Comparison of ENCODE assay signal across 8 cellular contexts in genomic region chr1:67683736-67684525, GRCh38. TPM values are rescaled to one million over a fixed set of nuclear protein-coding genes. Genes with fewer than 3 reads are reported as not detected.
DNase-seq lines count a peak whose midpoint lies in the region; ATAC-seq, FAIRE-seq and TF ChIP-seq lines count a peak whose summit lies in the region.

No MANE protein-coding gene starts in this region.

- H3K36me3 ChIP-seq in K562 (ENCODE audit: control insufficient read depth, insufficient read depth, low read length), result peaks cover 28% of the 10 kb centered on the region

- H2AFZ ChIP-seq in K562 (ENCODE audit: low read depth, low read length), result peak overlapping the region; percentile 82

- no peaks in the 10 kb centered on the region for H3K9me1 ChIP-seq in K562 (ENCODE audit: control insufficient read depth, insufficient read depth, low read length)

- H3K4me1 Mint-ChIP-seq in mesothelial cell of epicardium, result peaks cover 43% of the 10 kb centered on the region
- H3K4me1 Mint-ChIP-seq in stimulated activated naive CD8-positive, alpha-beta T cell treated with anti-CD3 and anti-CD28 coated beads, Interleukin-15, amount 100 ng/mL, for 72 hours, result peaks cover 44% of the 10 kb centered on the region

- TF ChIP-seq CTCF in K562 (IDR thresholded peaks at IDR 0.05 in 2 of 3, conservative IDR thresholded peaks at IDR 0.05 in 1 of 3; ENCODE audit: insufficient read depth in 2 of 3, low read depth in 1 of 3, low read length in 3 of 3), result no peak
- TF ChIP-seq CTCF in mesothelial cell of epicardium (IDR thresholded peaks at IDR 0.05; ENCODE audit: unreplicated experiment), result no peak

- in situ Hi-C loops in G401 (cut with HindIII; ENCODE audit: low sequenced_read_pairs) (no loop called here), K562 (cut with MboI) (no loop called here)

- peak; percentile 45; the same call in 1 of the 2 replicates for TF ChIP-seq POLR2A in K562 (conservative IDR thresholded peaks at IDR 0.05)

- CTCF ChIA-PET in K562 (lab: Yijun Ruan, JAX; ENCODE audit: low intra/inter-chr PET ratio), result no interaction called here

- H3K9ac ChIP-seq in K562 (ENCODE audit: insufficient read depth in 1 of 2, low read depth in 2 of 2, low read length in 2 of 2), result peak overlapping the region; percentile 79 to 90; a peak in 3 of 4 replicates

- H3K4me3 ChIP-seq in K562, result peak overlapping the region; percentile 93

- no TSS peak for BruUV-seq in K562 (replicated peaks; lab: Mats Ljungman, UMichigan)

- H3K27ac Mint-ChIP-seq in mesothelial cell of epicardium, result peak overlapping the region; percentile 97
- peak overlapping the region; percentile 89 to 98 for H3K27ac Mint-ChIP-seq in stimulated activated naive CD8-positive, alpha-beta T cell treated with anti-CD3 and anti-CD28 coated beads, Interleukin-15, amount 100 ng/mL, for 72 hours

- no peaks in the 10 kb centered on the region for H3K27me3 Mint-ChIP-seq in mesothelial cell of epicardium (ENCODE audit: low read depth)
- no peaks in the 10 kb centered on the region for H3K27me3 Mint-ChIP-seq in stimulated activated naive CD8-positive, alpha-beta T cell treated with anti-CD3 and anti-CD28 coated beads, Interleukin-15, amount 100 ng/mL, for 72 hours

- ATAC-seq in K562 (no peak), HG02885 (IDR thresholded peaks at IDR 0.05; ENCODE audit: poor library complexity, unreplicated experiment) (no peak)
- ATAC-seq in stimulated activated naive CD8-positive, alpha-beta T cell treated with anti-CD3 and anti-CD28 coated beads, Interleukin-15, amount 100 ng/mL, for 72 hours, result peak; percentile 15

- H3K4me1 ChIP-seq in K562 (replicated peaks in 1 of 2; ENCODE audit: control insufficient read depth in 2 of 2, insufficient read depth in 2 of 2, low read length in 2 of 2), result peaks cover 18 to 23% of the 10 kb centered on the region in 2 experiments; a peak in 4 of 5 replicates

- POLR2A ChIA-PET in K562 (lab: Yijun Ruan, JAX), result interaction anchor here (0.8 to 6.3 kb wide), 22 partner anchors 8 to 184 kb away, joined by 3 to 62 read pairs (median 5); no protein-coding TSS in a partner anchor

- no peaks in the 10 kb centered on the region for H3K27me3 ChIP-seq in K562 (ENCODE audit: control insufficient read depth in 2 of 2, insufficient read depth in 2 of 2, low read length in 2 of 2)

- peaks cover 9% of the 10 kb centered on the region for H3K36me3 Mint-ChIP-seq in mesothelial cell of epicardium

- 0 out of 2 replicates have a peak, but pooled peaks cover 3% of the 10 kb centered on the region for H4K20me1 ChIP-seq in K562 (replicated peaks; ENCODE audit: control insufficient read depth, insufficient read depth, low read length)

- peak overlapping the region; percentile 86 for H3K4me2 ChIP-seq in K562 (ENCODE audit: insufficient read depth, low read length)

- no peaks in the 10 kb centered on the region for H3K9me3 Mint-ChIP-seq in mesothelial cell of epicardium
- H3K9me3 Mint-ChIP-seq in stimulated activated naive CD8-positive, alpha-beta T cell treated with anti-CD3 and anti-CD28 coated beads, Interleukin-15, amount 100 ng/mL, for 72 hours, result no peaks in the 10 kb centered on the region

- intact Hi-C loops in K562 (cut with micrococcal nuclease), result loop anchor here (2.0 to 10.0 kb wide), 2 partner anchors 37 to 249 kb away; partner anchors contain the start of gene SERBP1

- H3K27ac ChIP-seq in K562 (ENCODE audit: extremely low read depth, low read depth, low read length), result peak overlapping the region; percentile 87

- WGBS in K562 (ENCODE audit: insufficient coverage, low coverage, missing lambda C conversion rate), result 2% methylated on average over 8 of the region's 8 CpGs

- DNase-seq in G401 (ENCODE audit: low spot score) (peak; percentile 26), RKO (ENCODE audit: low spot score) (peak; percentile 96), K562 (ENCODE audit: extremely low read depth in 1 of 4, low spot score in 3 of 4) (peak in 3 of 4 experiments; percentile 21 to 56 (median 25)), mesothelial cell of epicardium (ENCODE audit: low spot score in 2 of 2, unreplicated experiment in 2 of 2) (no peak), HuH-7.5 (ENCODE audit: low spot score) (no peak), iPS-NIHi11 (ENCODE audit: low spot score) (no peak)
- peak; percentile 31 to 55 for DNase-seq in stimulated activated naive CD8-positive, alpha-beta T cell treated with anti-CD3 and anti-CD28 coated beads, Interleukin-15, amount 100 ng/mL, for 72 hours

- no peaks in the 10 kb centered on the region for H3K9me3 ChIP-seq in K562 (replicated peaks; ENCODE audit: control insufficient read depth, insufficient read depth, low read depth, low read length)

- FAIRE-seq in K562 (lab: Jason Lieb, UNC), result peak; percentile 82

- peak; percentile 35; the same call in 1 of the 2 replicates for TF ChIP-seq EP300 in K562 (IDR thresholded peaks at IDR 0.05; ENCODE audit: low read length)

- TF ChIP-seq RAD21 in K562 (CRISPR knock-in tag; conservative IDR thresholded peaks at IDR 0.05 in 1 of 2, IDR thresholded peaks at IDR 0.05 in 1 of 2), result 0 out of 4 replicates have a peak, but pooled peaks of 1 of the 2 experiments have one; percentile 6

- H3K4me3 Mint-ChIP-seq in mesothelial cell of epicardium, result peak overlapping the region; percentile 94
- H3K4me3 Mint-ChIP-seq in stimulated activated naive CD8-positive, alpha-beta T cell treated with anti-CD3 and anti-CD28 coated beads, Interleukin-15, amount 100 ng/mL, for 72 hours, result peak overlapping the region; percentile 90 to 95

- H3K79me2 ChIP-seq in K562 (ENCODE audit: control insufficient read depth, insufficient read depth, low read length), result peaks cover 45% of the 10 kb centered on the region

TF ChIP-seq in K562, 482 proteins besides CTCF, POLR2A, EP300 and RAD21 (continues in another document):
- TF ChIP-seq HNRNPUL1 (IDR thresholded peaks at IDR 0.05; ENCODE audit: low read length), result no peak
- TF ChIP-seq CTBP1 (IDR thresholded peaks at IDR 0.05; ENCODE audit: borderline replicate concordance), result peak; percentile 20; the same call in 1 of the 2 replicates
- peak; percentile 63 for TF ChIP-seq MEIS2 (IDR thresholded peaks at IDR 0.05; ENCODE audit: partially characterized antibody)
- no peak for TF ChIP-seq KHSRP (IDR thresholded peaks at IDR 0.05)
- 0 out of 2 replicates have a peak, but pooled peaks have one; percentile 73 for TF ChIP-seq NFRKB (IDR thresholded peaks at IDR 0.05; ENCODE audit: low read depth)
- peak; percentile 73 for TF ChIP-seq ATF3 (IDR thresholded peaks at IDR 0.05)
- 0 out of 2 replicates have a peak, but pooled peaks have one; percentile 26 for TF ChIP-seq ATF3 (CRISPR knock-in tag; conservative IDR thresholded peaks at IDR 0.05)
- no peak for TF ChIP-seq GATAD2B (IDR thresholded peaks at IDR 0.05; ENCODE audit: borderline replicate concordance)
- TF ChIP-seq NFIC (IDR thresholded peaks at IDR 0.05), result 0 out of 2 replicates have a peak, but pooled peaks have one; percentile 2

RNA-seq across cellular contexts. Expression of gene GADD45A, which starts 1.1 kb away (rescaled TPM):
- total RNA-seq in G401 (2014; rRNA removed; shearing (Covaris generic)), result 4.6 and 5.5 TPM in 2 replicates
- total RNA-seq in K562 (2011; cell fraction: chromatin; rRNA removed; ENCODE audit: low replicate concordance), result 90.8 and 102 TPM in 2 replicates
- 107 and 116 TPM in 2 replicates for total RNA-seq in K562 (2011; cell fraction: nucleolus; rRNA removed)
- 70.0 and 72.2 TPM in 2 replicates for total RNA-seq in K562 (2011; cell fraction: nucleoplasm; rRNA removed)
- total RNA-seq in K562 (2014; rRNA removed), result 124 and 128 TPM in 2 replicates
- 47.2 and 53.9 TPM in 2 replicates for total RNA-seq in K562 (2014; rRNA removed; fragmentation: Illumina TruSeq; extraction: Trizol)
- 35.6 and 36.3 TPM in 2 replicates for total RNA-seq in K562 (2015; rRNA removed; fragmentation: Illumina TruSeq; extraction: Trizol)
- total RNA-seq in K562 (2021), result 131 and 156 TPM in 2 replicates
- 62.1 and 67.7 TPM in 2 replicates for polyA plus RNA-seq in K562 (2011; rRNA removed)
- polyA plus RNA-seq in K562 (2011; cell fraction: cytosol; rRNA removed), result 70.5 and 81.1 TPM in 2 replicates
- 121 and 179 TPM in 2 replicates for polyA plus RNA-seq in K562 (2011; cell fraction: nucleus; rRNA removed)
- polyA plus RNA-seq in K562 (2012), result 105 and 115 TPM in 2 replicates
- 70.7 and 71.9 TPM in 2 replicates for polyA plus RNA-seq in K562 (2014; fragmentation: Illumina TruSeq; extraction: Trizol)
- polyA plus RNA-seq in K562 (2014; fragmentation: Nextera tagmentation; extraction: Ambion mirVana), result 10 to 100 TPM; 21.3 to 22.4 TPM
- 118 and 142 TPM in 2 replicates for polyA plus RNA-seq in K562 (2014; rRNA removed)
- polyA minus RNA-seq in K562 (2011; rRNA and poly(A)+ RNA removed), result 20.1 and 28.5 TPM in 2 replicates
- 39.4 and 64.1 TPM in 2 replicates for polyA minus RNA-seq in K562 (2011; cell fraction: cytosol; rRNA and poly(A)+ RNA removed)
- polyA minus RNA-seq in K562 (2011; cell fraction: nucleus; rRNA and poly(A)+ RNA removed), result 113 and 146 TPM in 2 replicates
- 74.2 to 80.2 TPM (median 77.7 TPM) in 3 replicates for total RNA-seq in mesothelial cell of epicardium

Comparison
In these comparisons a context has a peak if more than half of its experiments do, and no peak if none do; other contexts are left out.
1. DNase-seq: peak in G401 (single experiment), RKO (single experiment), K562 (3 of 4) and stimulated activated naive CD8-positive, alpha-beta T cell treated with anti-CD3 and anti-CD28 coated beads, Interleukin-15, amount 100 ng/mL, for 72 hours (2 of 2); none in mesothelial cell of epicardium (0 of 2), HuH-7.5 (single experiment) and iPS-NIHi11 (single experiment).